Comparison of ENCODE assay signal across 17 cellular contexts in genomic region chr15:60964527-60964926, GRCh38.
DNase-seq lines count a peak whose midpoint lies in the region; ATAC-seq and TF ChIP-seq lines count a peak whose summit lies in the region.
"Had no signal": no experiment of that assay in that cellular context is flagged by ENCODE, and none has a peak within 500 bp of the region (broad histone marks: within the 10 kb centered on the region; RNA-seq: fewer than 3 reads in every experiment).

No MANE protein-coding gene starts in this region.

- no CpG with 5 or more reads among the region's 1 CpG for WGBS in gastroesophageal sphincter (ENCODE audit: low coverage in 1 of 2), 2 donors
- WGBS in sigmoid colon, 2 donors: 83 to 93% methylated on average over 1 of the region's 1 CpG

- H3K4me1 ChIP-seq in gastroesophageal sphincter (peaks cover 0 to 23% (median 4%) of the 10 kb centered on the region in 3 donors), sigmoid colon (peaks cover 0 to 9% (median 3%) of the 10 kb centered on the region in 4 donors)
- H3K4me1 ChIP-seq: transverse colon had no signal

- H3K27me3 ChIP-seq in gastroesophageal sphincter (no peaks in the 10 kb centered on the region), sigmoid colon (no peaks in the 10 kb centered on the region)
- H3K27me3 ChIP-seq: BLaER1 treated with 17β-estradiol and CSF1 and Interleukin-3, amounts not matched to agents 10 nM and 100 nM; spleen; transverse colon had no signal

- intact Hi-C loops in sigmoid colon (cut with DNase I): no loop called here

- H3K9me3 ChIP-seq in gastroesophageal sphincter: no peaks in the 10 kb centered on the region
- no peaks in the 10 kb centered on the region for H3K9me3 ChIP-seq in sigmoid colon
- H3K9me3 ChIP-seq: BLaER1 treated with 17β-estradiol and CSF1 and Interleukin-3, amounts not matched to agents 10 nM and 100 nM; mucosa of descending colon; spleen; transverse colon had no signal

- TF ChIP-seq POLR2A in gastroesophageal sphincter (IDR thresholded peaks at IDR 0.05) (no peak), sigmoid colon (IDR thresholded peaks at IDR 0.05) (no peak)

- ATAC-seq in gastroesophageal sphincter (peak; percentile 31), HG03469 (IDR thresholded peaks at IDR 0.05; ENCODE audit: unreplicated experiment) (no peak), HG02759 (IDR thresholded peaks at IDR 0.05; ENCODE audit: unreplicated experiment) (no peak)
- ATAC-seq: mucosa of descending colon had no signal

- DNase-seq in NCI-H1092 treated with DMSO at 0.1 percent for 48 hours (lab: John Stamatoyannopoulos, UW): peak; percentile 6
- DNase-seq in NCI-H1092 (lab: John Stamatoyannopoulos, UW): no peak
- DNase-seq in OCI-M1 (lab: John Stamatoyannopoulos, UW): peak; percentile 6
- peak; percentile 70 for DNase-seq in sigmoid colon
- DNase-seq in cortex of kidney (lab: John Stamatoyannopoulos, UW): no peak
- DNase-seq: effector memory CD4-positive, alpha-beta T cell; GM23248; mucosa of descending colon; NCI-H446; spleen; stimulated activated naive CD4-positive, alpha-beta T cell; transverse colon had no signal

- H3K4me3 ChIP-seq in gastroesophageal sphincter: no peak overlapping the region
- no peak overlapping the region for H3K4me3 ChIP-seq in sigmoid colon
- H3K4me3 ChIP-seq: BLaER1 treated with 17β-estradiol and CSF1 and Interleukin-3, amounts not matched to agents 10 nM and 100 nM; GM23248; mucosa of descending colon; spleen; transverse colon had no signal

- no peak overlapping the region for H3K27ac ChIP-seq in gastroesophageal sphincter
- H3K27ac ChIP-seq in sigmoid colon: no peak overlapping the region
- H3K27ac ChIP-seq: 22Rv1; BLaER1 treated with 17β-estradiol and CSF1 and Interleukin-3, amounts not matched to agents 10 nM and 100 nM; GM23248; spleen; transverse colon had no signal

- TF ChIP-seq CTCF in gastroesophageal sphincter (IDR thresholded peaks at IDR 0.05) (peak in 1 of 4 experiments; percentile 22), sigmoid colon (IDR thresholded peaks at IDR 0.05) (no peak)

- TF ChIP-seq EP300 in gastroesophageal sphincter (IDR thresholded peaks at IDR 0.05) (no peak), sigmoid colon (IDR thresholded peaks at IDR 0.05) (no peak)

- H3K36me3 ChIP-seq in gastroesophageal sphincter (no peaks in the 10 kb centered on the region), sigmoid colon (no peaks in the 10 kb centered on the region)
- H3K36me3 ChIP-seq: BLaER1 treated with 17β-estradiol and CSF1 and Interleukin-3, amounts not matched to agents 10 nM and 100 nM; spleen; transverse colon had no signal

Comparison
In these comparisons a context has a peak if more than half of its experiments do, and no peak if none do; other contexts are left out.
1. DNase-seq: peak in NCI-H1092 treated with DMSO at 0.1 percent for 48 hours (single experiment), OCI-M1 (single experiment) and sigmoid colon (single experiment); none in NCI-H1092 (single experiment) and cortex of kidney (single experiment).